ENCODE assay signal across 29 cellular contexts in the genomic region with DNA sequence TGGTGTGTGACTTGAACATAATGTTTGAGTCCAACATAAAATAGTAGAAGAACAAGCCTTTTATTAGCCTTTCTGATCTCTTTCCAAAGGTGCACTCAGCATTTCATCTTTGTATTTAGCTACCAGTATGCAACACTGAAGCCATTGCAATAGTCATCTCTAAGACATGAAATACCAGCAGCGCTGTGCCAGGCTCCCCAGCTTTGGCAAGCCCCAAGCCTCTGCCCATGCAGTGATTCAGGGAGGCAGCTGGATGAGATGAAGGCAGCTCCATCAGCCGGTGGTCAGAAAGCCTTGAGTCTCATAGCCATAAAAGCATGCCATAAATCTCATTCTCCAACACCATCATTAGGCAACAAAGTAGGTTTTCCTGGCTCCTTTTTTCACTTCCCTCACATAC.
"Had no signal": no experiment of that assay in that cellular context is flagged by ENCODE, and none has a peak within 500 bp of the region (broad histone marks: within the 10 kb centered on the region; RNA-seq: fewer than 3 reads in every experiment).

No MANE protein-coding gene starts in this region.

- H3K27me3 Mint-ChIP-seq: dendritic cell treated with granulocyte-macrophage colony-stimulating factor and Interleukin-4, amounts not matched to agents 40 ng/mL and 50 ng/mL, for 4 days; naive thymus-derived CD4-positive, alpha-beta T cell; stimulated activated memory B cell treated with anti-CD40 and anti-IgM and Interleukin-4, amounts not matched to agents 10 μg/mL and 1 μg/mL and 100 μg/mL, for 72 hours had no signal

- H3K36me3 Mint-ChIP-seq: naive thymus-derived CD4-positive, alpha-beta T cell; stimulated activated memory B cell treated with anti-CD40 and anti-IgM and Interleukin-4, amounts not matched to agents 10 μg/mL and 1 μg/mL and 100 μg/mL, for 72 hours had no signal

- H3K27me3 ChIP-seq: colonic mucosa, esophagus muscularis mucosa, foreskin keratinocyte, gastroesophageal sphincter, left lung, neural progenitor cell, right atrium auricular region, testis, tibial nerve, upper lobe of right lung, uterus had no signal

- H3K4me3 ChIP-seq: colonic mucosa, esophagus muscularis mucosa, gastroesophageal sphincter, heart right ventricle, left lung, neural progenitor cell, right atrium auricular region, testis, tibial nerve, upper lobe of right lung, uterus had no signal

- H3K4me1 ChIP-seq: colonic mucosa, foreskin keratinocyte, gastroesophageal sphincter, heart right ventricle, left lung, right atrium auricular region, testis, tibial nerve, upper lobe of right lung, uterus had no signal

- H3K27ac Mint-ChIP-seq: dendritic cell treated with granulocyte-macrophage colony-stimulating factor and Interleukin-4, amounts not matched to agents 40 ng/mL and 50 ng/mL, for 4 days; endodermal cell; naive thymus-derived CD4-positive, alpha-beta T cell; neural progenitor cell; progenitor cell of endocrine pancreas; stimulated activated memory B cell treated with anti-CD40 and anti-IgM and Interleukin-4, amounts not matched to agents 10 μg/mL and 1 μg/mL and 100 μg/mL, for 72 hours had no signal

- H3K36me3 ChIP-seq: colonic mucosa, esophagus muscularis mucosa, gastroesophageal sphincter, heart right ventricle, left lung, neural progenitor cell, right atrium auricular region, tibial nerve, upper lobe of right lung, uterus had no signal

- FAIRE-seq: islet of Langerhans had no signal

- H3K4me3 Mint-ChIP-seq: dendritic cell treated with granulocyte-macrophage colony-stimulating factor and Interleukin-4, amounts not matched to agents 40 ng/mL and 50 ng/mL, for 4 days; endodermal cell; naive thymus-derived CD4-positive, alpha-beta T cell; nephron; neural progenitor cell; stimulated activated memory B cell treated with anti-CD40 and anti-IgM and Interleukin-4, amounts not matched to agents 10 μg/mL and 1 μg/mL and 100 μg/mL, for 72 hours had no signal

- H3K4me1 Mint-ChIP-seq: naive thymus-derived CD4-positive, alpha-beta T cell; stimulated activated memory B cell treated with anti-CD40 and anti-IgM and Interleukin-4, amounts not matched to agents 10 μg/mL and 1 μg/mL and 100 μg/mL, for 72 hours had no signal

- H3K9me3 ChIP-seq: colonic mucosa, esophagus muscularis mucosa, gastroesophageal sphincter, heart right ventricle, left lung, right atrium auricular region, testis, tibial nerve, upper lobe of right lung, uterus had no signal

- H3K9me3 Mint-ChIP-seq: endodermal cell, nephron had no signal

- ATAC-seq: foreskin keratinocyte; gastroesophageal sphincter; heart right ventricle; left lung; naive thymus-derived CD4-positive, alpha-beta T cell; sciatic nerve; stimulated activated memory B cell treated with anti-CD40 and anti-IgM and Interleukin-4, amounts not matched to agents 10 μg/mL and 1 μg/mL and 100 μg/mL, for 72 hours; stimulated activated naive CD8-positive, alpha-beta T cell treated with anti-CD3 and anti-CD28 coated beads, Interleukin-15, Interleukin-2, amounts not matched to agents 100 U/mL and 50 U/mL, for 24 hours; upper lobe of right lung had no signal

- H3K27ac ChIP-seq: colonic mucosa, esophagus muscularis mucosa, foreskin keratinocyte, gastroesophageal sphincter, heart right ventricle, left lung, neural progenitor cell, parathyroid adenoma, testis, tibial nerve, upper lobe of right lung, uterus had no signal

- DNase-seq: colonic mucosa; effector CD8-positive, alpha-beta T cell; endodermal cell; foreskin keratinocyte; heart right ventricle; hippocampal formation; left cardiac atrium; left lung; mesendoderm; midbrain; naive thymus-derived CD4-positive, alpha-beta T cell; stimulated activated CD4-positive, alpha-beta T cell treated with anti-CD3 and anti-CD28 coated beads, Interleukin-2, amount 100 ng/mL, for 24 hours; stimulated activated CD4-positive, alpha-beta T cell treated with anti-CD3 and anti-CD28 coated beads, Interleukin-4, amount 100 ng/mL, for 4 hours; stimulated activated naive CD8-positive, alpha-beta T cell treated with anti-CD3 and anti-CD28 coated beads, Interleukin-15, Interleukin-2, amounts not matched to agents 100 U/mL and 50 U/mL, for 24 hours; testis; upper lobe of right lung; uterus had no signal
